In genomic region chrX:153739754-153740486, GRCh38 we compare ENCODE assay signal across 1 cellular context.
TF ChIP-seq lines count a peak whose summit lies in the region.

No MANE protein-coding gene starts in this region.

TF ChIP-seq in GM23338, 12 proteins besides CTCF, POLR2A, EP300 and RAD21 (continued from another document):
- no peak for TF ChIP-seq CREB1 (CRISPR knock-in tag; IDR thresholded peaks at IDR 0.05; ENCODE audit: low read depth)
- TF ChIP-seq, protein P1, sequence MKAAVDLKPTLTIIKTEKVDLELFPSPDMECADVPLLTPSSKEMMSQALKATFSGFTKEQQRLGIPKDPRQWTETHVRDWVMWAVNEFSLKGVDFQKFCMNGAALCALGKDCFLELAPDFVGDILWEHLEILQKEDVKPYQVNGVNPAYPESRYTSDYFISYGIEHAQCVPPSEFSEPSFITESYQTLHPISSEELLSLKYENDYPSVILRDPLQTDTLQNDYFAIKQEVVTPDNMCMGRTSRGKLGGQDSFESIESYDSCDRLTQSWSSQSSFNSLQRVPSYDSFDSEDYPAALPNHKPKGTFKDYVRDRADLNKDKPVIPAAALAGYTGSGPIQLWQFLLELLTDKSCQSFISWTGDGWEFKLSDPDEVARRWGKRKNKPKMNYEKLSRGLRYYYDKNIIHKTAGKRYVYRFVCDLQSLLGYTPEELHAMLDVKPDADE (IDR thresholded peaks at IDR 0.05) = no peak
- TF ChIP-seq JUNB (IDR thresholded peaks at IDR 0.05; ENCODE audit: unreplicated experiment) = no peak
- no peak for TF ChIP-seq EZH2 (IDR thresholded peaks at IDR 0.05; ENCODE audit: low read depth, unreplicated experiment)
- TF ChIP-seq STAT1 (IDR thresholded peaks at IDR 0.05; ENCODE audit: unreplicated experiment) = no peak
- no peak for TF ChIP-seq ZNF331 (CRISPR knock-in tag; IDR thresholded peaks at IDR 0.05; ENCODE audit: low read depth)
- TF ChIP-seq POLR2AphosphoS5 (IDR thresholded peaks at IDR 0.05; ENCODE audit: low read depth) = no peak
- TF ChIP-seq, protein P2, sequence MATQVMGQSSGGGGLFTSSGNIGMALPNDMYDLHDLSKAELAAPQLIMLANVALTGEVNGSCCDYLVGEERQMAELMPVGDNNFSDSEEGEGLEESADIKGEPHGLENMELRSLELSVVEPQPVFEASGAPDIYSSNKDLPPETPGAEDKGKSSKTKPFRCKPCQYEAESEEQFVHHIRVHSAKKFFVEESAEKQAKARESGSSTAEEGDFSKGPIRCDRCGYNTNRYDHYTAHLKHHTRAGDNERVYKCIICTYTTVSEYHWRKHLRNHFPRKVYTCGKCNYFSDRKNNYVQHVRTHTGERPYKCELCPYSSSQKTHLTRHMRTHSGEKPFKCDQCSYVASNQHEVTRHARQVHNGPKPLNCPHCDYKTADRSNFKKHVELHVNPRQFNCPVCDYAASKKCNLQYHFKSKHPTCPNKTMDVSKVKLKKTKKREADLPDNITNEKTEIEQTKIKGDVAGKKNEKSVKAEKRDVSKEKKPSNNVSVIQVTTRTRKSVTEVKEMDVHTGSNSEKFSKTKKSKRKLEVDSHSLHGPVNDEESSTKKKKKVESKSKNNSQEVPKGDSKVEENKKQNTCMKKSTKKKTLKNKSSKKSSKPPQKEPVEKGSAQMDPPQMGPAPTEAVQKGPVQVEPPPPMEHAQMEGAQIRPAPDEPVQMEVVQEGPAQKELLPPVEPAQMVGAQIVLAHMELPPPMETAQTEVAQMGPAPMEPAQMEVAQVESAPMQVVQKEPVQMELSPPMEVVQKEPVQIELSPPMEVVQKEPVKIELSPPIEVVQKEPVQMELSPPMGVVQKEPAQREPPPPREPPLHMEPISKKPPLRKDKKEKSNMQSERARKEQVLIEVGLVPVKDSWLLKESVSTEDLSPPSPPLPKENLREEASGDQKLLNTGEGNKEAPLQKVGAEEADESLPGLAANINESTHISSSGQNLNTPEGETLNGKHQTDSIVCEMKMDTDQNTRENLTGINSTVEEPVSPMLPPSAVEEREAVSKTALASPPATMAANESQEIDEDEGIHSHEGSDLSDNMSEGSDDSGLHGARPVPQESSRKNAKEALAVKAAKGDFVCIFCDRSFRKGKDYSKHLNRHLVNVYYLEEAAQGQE (IDR thresholded peaks at IDR 0.05; ENCODE audit: unreplicated experiment) = no peak
- no peak for TF ChIP-seq EZH2phosphoT487 (IDR thresholded peaks at IDR 0.05; ENCODE audit: unreplicated experiment)
- no peak for TF ChIP-seq ZNF114 (CRISPR knock-in tag; IDR thresholded peaks at IDR 0.05)
- no peak for TF ChIP-seq ZNF462 (CRISPR knock-in tag; IDR thresholded peaks at IDR 0.05)
TF ChIP-seq in GM23338: peak in this region for 0.
